Comparison of ENCODE assay signal across 13 cellular contexts in genomic region chr2:12787891-12788783, GRCh38.
A peak's percentile ranks its signal among the peaks of the same experiment; 100 is the strongest.
DNase-seq lines count a peak whose midpoint lies in the region; ATAC-seq lines count a peak whose summit lies in the region.
"Had no signal": no experiment of that assay in that cellular context is flagged by ENCODE, and none has a peak within 500 bp of the region (broad histone marks: within the 10 kb centered on the region; RNA-seq: fewer than 3 reads in every experiment).

No MANE protein-coding gene starts in this region.

- no peaks in the 10 kb centered on the region for H3K36me3 ChIP-seq in skeletal muscle tissue (ENCODE audit: control insufficient read depth in 3 of 3, insufficient read depth in 3 of 3, low read length in 3 of 3)
- H3K36me3 ChIP-seq: WERI-Rb-1 had no signal

- H3K9me3 ChIP-seq in skeletal muscle tissue (ENCODE audit: control insufficient read depth in 3 of 3, low read length in 3 of 3) = no peaks in the 10 kb centered on the region

- ATAC-seq in GM21825 (IDR thresholded peaks at IDR 0.05; ENCODE audit: unreplicated experiment) = no peak
- ATAC-seq: stimulated activated naive CD8-positive, alpha-beta T cell treated with anti-CD3 and anti-CD28 coated beads, Interleukin-15, Interleukin-2, amounts not matched to agents 100 U/mL and 50 U/mL, for 24 hours had no signal

- DNase-seq in GM04503 (ENCODE audit: low read depth) (peak; percentile 78), brain pericyte (ENCODE audit: low read depth, low spot score) (peak; percentile 77), hepatic stellate cell (ENCODE audit: low spot score) (peak; percentile 42), posterior cingulate gyrus (no peak), NCI-H446 treated with DMSO at 0.1 percent for 48 hours (lab: John Stamatoyannopoulos, UW) (no peak)
- DNase-seq in stimulated activated CD4-positive, alpha-beta T cell treated with anti-CD3 and anti-CD28 coated beads, Interleukin-2, amount 100 ng/mL, for 24 hours = no peak
- DNase-seq: activated effector memory CD4-positive, alpha-beta T cell treated with Interleukin-2 at 50 U/mL for 16 hours; NCI-H2081 treated with DMSO at 0.1 percent for 48 hours; RPMI8226; stimulated activated naive CD8-positive, alpha-beta T cell treated with anti-CD3 and anti-CD28 coated beads, Interleukin-15, Interleukin-2, amounts not matched to agents 100 U/mL and 50 U/mL, for 24 hours; WERI-Rb-1 had no signal

- H3K9ac ChIP-seq in skeletal muscle tissue (ENCODE audit: low read depth in 1 of 3, low read length in 3 of 3) = no peak overlapping the region

- H3K4me1 ChIP-seq in skeletal muscle tissue (ENCODE audit: control insufficient read depth in 3 of 3, insufficient read depth in 3 of 3, low read length in 3 of 3) = peaks cover 0 to 2% (median 0%) of the 10 kb centered on the region in 3 donors

- no peaks in the 10 kb centered on the region for H3K27me3 ChIP-seq in skeletal muscle tissue (ENCODE audit: control insufficient read depth in 3 of 3, insufficient read depth in 3 of 3, low read length in 3 of 3)

- intact Hi-C loops in posterior cingulate gyrus (cut with DNase I) = no loop called here

- peak overlapping the region; percentile 53 for H3K27ac ChIP-seq in skeletal muscle tissue (ENCODE audit: low read depth, low read length)
- H3K27ac ChIP-seq: WERI-Rb-1 had no signal

- no peak overlapping the region for H3K4me3 ChIP-seq in skeletal muscle tissue (ENCODE audit: low read length in 3 of 3)

Comparison
In these comparisons a context has a peak if more than half of its experiments do, and no peak if none do; other contexts are left out.
1. DNase-seq: peak in GM04503 (single experiment), brain pericyte (single experiment) and hepatic stellate cell (single experiment); none in stimulated activated CD4-positive, alpha-beta T cell treated with anti-CD3 and anti-CD28 coated beads, Interleukin-2, amount 100 ng/mL, for 24 hours (0 of 2), posterior cingulate gyrus (0 of 10) and NCI-H446 treated with DMSO at 0.1 percent for 48 hours (single experiment).